2 cellular contexts compared by ENCODE assay signal in genomic region chr2:124683536-124684407, GRCh38.
A peak's percentile ranks its signal among the peaks of the same experiment; 100 is the strongest.
TF ChIP-seq lines count a peak whose summit lies in the region.

No MANE protein-coding gene starts in this region.

TF ChIP-seq in IMR-90, 13 proteins besides CTCF, POLR2A, EP300 and RAD21 (continued from another document):
- peak; percentile 81 for TF ChIP-seq CEBPB (IDR thresholded peaks at IDR 0.05; ENCODE audit: low read depth, low read length)
- TF ChIP-seq MAFK (IDR thresholded peaks at IDR 0.05; ENCODE audit: low read depth, low read length): peak; percentile 86
- TF ChIP-seq MAZ (IDR thresholded peaks at IDR 0.05; ENCODE audit: borderline replicate concordance, low read depth, low read length): no peak
- no peak for TF ChIP-seq RCOR1 (IDR thresholded peaks at IDR 0.05; ENCODE audit: insufficient replicate concordance, low read length)
- TF ChIP-seq BHLHE40 (IDR thresholded peaks at IDR 0.05; ENCODE audit: low read depth, low read length): no peak
- no peak for TF ChIP-seq SMC3 (IDR thresholded peaks at IDR 0.05; ENCODE audit: low read depth, low read length)
- no peak for TF ChIP-seq CHD1 (IDR thresholded peaks at IDR 0.05; ENCODE audit: low read depth, low read length)
- peak; percentile 10; the same call in 1 of the 2 replicates for TF ChIP-seq FOS (IDR thresholded peaks at IDR 0.05; ENCODE audit: low read depth, low read length)

TF ChIP-seq in neural cell, 6 proteins besides CTCF, POLR2A, EP300 and RAD21 (continued from another document):
- TF ChIP-seq REST (IDR thresholded peaks at IDR 0.05; ENCODE audit: borderline replicate concordance) (no peak), TAF1 (IDR thresholded peaks at IDR 0.05; ENCODE audit: low read depth) (no peak), SMC3 (conservative IDR thresholded peaks at IDR 0.05; ENCODE audit: poor library complexity) (no peak), POLR2AphosphoS5 (IDR thresholded peaks at IDR 0.05) (peak; percentile 26), EZH2 (IDR thresholded peaks at IDR 0.05; ENCODE audit: borderline replicate concordance, insufficient read depth, low read length, poor library complexity, severe bottlenecking) (no peak)
TF ChIP-seq in neural cell: peak in this region for 2.
